ENCODE assay signal across 8 cellular contexts in the genomic region with DNA sequence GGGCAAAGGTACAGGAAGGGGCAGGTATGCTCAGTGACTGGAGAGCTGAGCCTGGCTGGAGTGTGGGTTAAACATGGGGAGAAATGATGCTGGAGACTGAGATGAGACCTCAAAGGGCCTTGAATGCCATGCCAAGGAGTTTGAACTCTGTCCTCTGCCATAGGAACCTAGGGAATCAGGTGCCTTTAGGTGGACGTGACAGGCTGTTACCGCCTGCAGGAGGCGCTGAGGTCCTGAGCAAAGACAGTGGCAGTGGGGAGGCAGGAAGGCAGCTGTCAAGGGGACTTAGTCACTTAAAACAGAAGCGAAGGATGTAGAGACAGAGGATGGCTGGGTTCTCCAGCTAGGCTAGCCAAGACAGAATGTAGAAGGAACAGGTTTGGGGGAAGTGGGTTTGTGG. TPM values are rescaled to one million over a fixed set of nuclear protein-coding genes. Genes with fewer than 3 reads are reported as not detected.
A peak's percentile ranks its signal among the peaks of the same experiment; 100 is the strongest.
DNase-seq lines count a peak whose midpoint lies in the region; ATAC-seq and TF ChIP-seq lines count a peak whose summit lies in the region.

No MANE protein-coding gene starts in this region.

- peaks cover 4% of the 10 kb centered on the region; the same call in 1 of the 2 replicates for H4K20me1 ChIP-seq in DOHH2 (ENCODE audit: control insufficient read depth, insufficient read depth, low read depth, low read length)
- H4K20me1 ChIP-seq in Karpas-422 (ENCODE audit: insufficient read depth, low read depth, low read length), result 0 out of 2 replicates have a peak, but pooled peaks cover 12% of the 10 kb centered on the region

- H2BK120ac ChIP-seq in mesenchymal stem cell (ENCODE audit: low read depth, low read length), result no peak overlapping the region

- H3K4me1 ChIP-seq in DOHH2 (ENCODE audit: control insufficient read depth, low read length) (no peaks in the 10 kb centered on the region), Karpas-422 (ENCODE audit: low read length) (no peaks in the 10 kb centered on the region), mesenchymal stem cell (ENCODE audit: control insufficient read depth, insufficient read depth, low read depth, low read length) (no peaks in the 10 kb centered on the region)

- H3K4me3 ChIP-seq in DOHH2 (ENCODE audit: low read length) (no peak overlapping the region), Karpas-422 (ENCODE audit: low read length) (no peak overlapping the region), mesenchymal stem cell (ENCODE audit: insufficient read depth in 1 of 2, low read depth in 1 of 2, low read length in 2 of 2) (no peak overlapping the region)

- H3K9me2 ChIP-seq in DOHH2 (replicated peaks; ENCODE audit: control insufficient read depth, low read length), result no peaks in the 10 kb centered on the region
- H3K9me2 ChIP-seq in Karpas-422 (replicated peaks; ENCODE audit: insufficient read depth, low read length), result no peaks in the 10 kb centered on the region

- no peak overlapping the region for H3K14ac ChIP-seq in mesenchymal stem cell (ENCODE audit: low read length in 2 of 2)

- H2BK12ac ChIP-seq in mesenchymal stem cell (ENCODE audit: low read length in 2 of 2), result no peak overlapping the region

- 77% methylated on average over 4 of the region's 4 CpGs for WGBS in mesenchymal stem cell

- no peak overlapping the region for H3K18ac ChIP-seq in mesenchymal stem cell (ENCODE audit: low read depth in 1 of 2, low read length in 2 of 2)

- no peaks in the 10 kb centered on the region for H3K9me3 Mint-ChIP-seq in activated T-helper 2 cell treated with anti-CD3 and anti-CD28 coated beads, Interferon-gamma antibody, Interleukin-2, Interleukin-4, amounts not matched to agents 10 μg/mL and 5 μg/mL and 100 μg/mL, durations not matched to agents 14 hours and 24 hours and 36 hours

- H3K27ac Mint-ChIP-seq in activated T-helper 2 cell treated with anti-CD3 and anti-CD28 coated beads, Interferon-gamma antibody, Interleukin-2, Interleukin-4, amounts not matched to agents 10 μg/mL and 5 μg/mL and 100 μg/mL, durations not matched to agents 14 hours and 24 hours and 36 hours, result peak overlapping the region; percentile 51

- H2AFZ ChIP-seq in Karpas-422 (ENCODE audit: low read length) (no peak overlapping the region), mesenchymal stem cell (ENCODE audit: low read depth, low read length) (no peak overlapping the region)

- H4K8ac ChIP-seq in mesenchymal stem cell (ENCODE audit: low read length), result no peak overlapping the region

- no peak overlapping the region for H3K23ac ChIP-seq in mesenchymal stem cell (ENCODE audit: low read length in 2 of 2)

- H2BK15ac ChIP-seq in mesenchymal stem cell (ENCODE audit: low read depth, poor library complexity, severe bottlenecking), result no peak overlapping the region

- TF ChIP-seq CTCF in DOHH2 (IDR thresholded peaks at IDR 0.05; ENCODE audit: low read depth, low read length, poor library complexity, severe bottlenecking), result peak; percentile 73

- no peaks in the 10 kb centered on the region; the same call in 1 of the 2 replicates for H3F3A ChIP-seq in DOHH2 (ENCODE audit: control insufficient read depth, insufficient read depth)

- H3K36me3 ChIP-seq in DOHH2 (ENCODE audit: control insufficient read depth, low read length) (peaks cover 81% of the 10 kb centered on the region), Karpas-422 (ENCODE audit: insufficient read depth, low read length) (peaks cover 30% of the 10 kb centered on the region), mesenchymal stem cell (ENCODE audit: control insufficient read depth in 1 of 2, insufficient read depth in 2 of 2, low read depth in 1 of 2, low read length in 2 of 2) (peaks cover 67 to 92% of the 10 kb centered on the region in 2 experiments)

- H3K79me2 ChIP-seq in DOHH2 (ENCODE audit: control insufficient read depth, low read length) (no peaks in the 10 kb centered on the region), Karpas-422 (ENCODE audit: low read length) (no peaks in the 10 kb centered on the region)

- H3K36me3 Mint-ChIP-seq in activated T-helper 2 cell treated with anti-CD3 and anti-CD28 coated beads, Interferon-gamma antibody, Interleukin-2, Interleukin-4, amounts not matched to agents 10 μg/mL and 5 μg/mL and 100 μg/mL, durations not matched to agents 14 hours and 24 hours and 36 hours (ENCODE audit: low read depth), result peaks cover 75% of the 10 kb centered on the region

- H3K9me3 ChIP-seq in DOHH2 (ENCODE audit: control insufficient read depth, insufficient read depth, low read length), result no peaks in the 10 kb centered on the region
- no peaks in the 10 kb centered on the region for H3K9me3 ChIP-seq in Karpas-422 (ENCODE audit: low read length)
- no peaks in the 10 kb centered on the region for H3K9me3 ChIP-seq in mesenchymal stem cell (ENCODE audit: control insufficient read depth, low read length)

- H2BK5ac ChIP-seq in mesenchymal stem cell (ENCODE audit: low read depth, low read length, poor library complexity, severe bottlenecking), result no peak overlapping the region

- no peak overlapping the region for H3K9ac ChIP-seq in Karpas-422 (ENCODE audit: low read length)
- H3K9ac ChIP-seq in mesenchymal stem cell (ENCODE audit: low read length), result no peak overlapping the region

- no peaks in the 10 kb centered on the region for H3K27me3 Mint-ChIP-seq in activated T-helper 2 cell treated with anti-CD3 and anti-CD28 coated beads, Interferon-gamma antibody, Interleukin-2, Interleukin-4, amounts not matched to agents 10 μg/mL and 5 μg/mL and 100 μg/mL, durations not matched to agents 14 hours and 24 hours and 36 hours (ENCODE audit: low read depth)

- H3K4me3 Mint-ChIP-seq in activated T-helper 2 cell treated with anti-CD3 and anti-CD28 coated beads, Interferon-gamma antibody, Interleukin-2, Interleukin-4, amounts not matched to agents 10 μg/mL and 5 μg/mL and 100 μg/mL, durations not matched to agents 14 hours and 24 hours and 36 hours (ENCODE audit: low read depth), result no peak overlapping the region

- H3K4me2 ChIP-seq in DOHH2 (ENCODE audit: low read length) (no peak overlapping the region), Karpas-422 (ENCODE audit: low read depth, low read length, poor library complexity, severe bottlenecking) (no peak overlapping the region), mesenchymal stem cell (ENCODE audit: low read length, poor library complexity, severe bottlenecking) (no peak overlapping the region)

- intact Hi-C loops in activated T-helper 2 cell treated with anti-CD3 and anti-CD28 coated beads, Interferon-gamma antibody, Interleukin-2, Interleukin-4, amounts not matched to agents 10 μg/mL and 5 μg/mL and 100 μg/mL, durations not matched to agents 14 hours and 24 hours and 36 hours (cut with micrococcal nuclease), result no loop called here

- ATAC-seq in HG03520 (IDR thresholded peaks at IDR 0.05; ENCODE audit: unreplicated experiment), result no peak
- no peak for ATAC-seq in HG03097 (IDR thresholded peaks at IDR 0.05; ENCODE audit: low FRiP score, unreplicated experiment)
- no peak for ATAC-seq in GM19452 (IDR thresholded peaks at IDR 0.05; ENCODE audit: unreplicated experiment)

- no peak overlapping the region for H4K91ac ChIP-seq in mesenchymal stem cell (ENCODE audit: low read length)

- no peak overlapping the region for H3K4ac ChIP-seq in mesenchymal stem cell (ENCODE audit: low read depth in 1 of 2, low read length in 2 of 2)

- peaks cover 9% of the 10 kb centered on the region for H3K4me1 Mint-ChIP-seq in activated T-helper 2 cell treated with anti-CD3 and anti-CD28 coated beads, Interferon-gamma antibody, Interleukin-2, Interleukin-4, amounts not matched to agents 10 μg/mL and 5 μg/mL and 100 μg/mL, durations not matched to agents 14 hours and 24 hours and 36 hours (ENCODE audit: low read depth)

- H3K27ac ChIP-seq in DOHH2 (ENCODE audit: low read depth, low read length), result no peak overlapping the region
- H3K27ac ChIP-seq in Karpas-422 (ENCODE audit: low read length), result no peak overlapping the region
- H3K27ac ChIP-seq in mesenchymal stem cell (ENCODE audit: low read length, poor library complexity, severe bottlenecking), result no peak overlapping the region

- H3K79me1 ChIP-seq in mesenchymal stem cell (replicated peaks; ENCODE audit: low read length, poor library complexity, severe bottlenecking), result peaks cover 27% of the 10 kb centered on the region

- no peaks in the 10 kb centered on the region for H3K27me3 ChIP-seq in DOHH2 (ENCODE audit: control insufficient read depth, low read length)
- no peaks in the 10 kb centered on the region for H3K27me3 ChIP-seq in Karpas-422 (ENCODE audit: low read length)
- H3K27me3 ChIP-seq in mesenchymal stem cell (ENCODE audit: control insufficient read depth in 1 of 2, insufficient read depth in 1 of 2, low read length in 2 of 2), result no peaks in the 10 kb centered on the region

- no peak overlapping the region for H2AK5ac ChIP-seq in mesenchymal stem cell (ENCODE audit: low read length, severe bottlenecking)

- DNase-seq in Karpas-422 (peak; percentile 80), mesenchymal stem cell (peak; percentile 39), germinal center (ENCODE audit: low spot score) (no peak)
- DNase-seq in activated T-helper 2 cell treated with anti-CD3 and anti-CD28 coated beads, Interferon-gamma antibody, Interleukin-2, Interleukin-4, amounts not matched to agents 10 μg/mL and 5 μg/mL and 100 μg/mL, durations not matched to agents 14 hours and 24 hours and 36 hours (ENCODE audit: low spot score), result no peak

RNA-seq across cellular contexts. Expression of gene PSMB3, which starts 9.1 kb away (rescaled TPM):
- total RNA-seq in Karpas-422 (2014; rRNA removed; shearing (Covaris generic); ENCODE audit: low replicate concordance), result 243 and 277 TPM in 2 replicates
- 337 and 342 TPM in 2 replicates for total RNA-seq in activated T-helper 2 cell treated with anti-CD3 and anti-CD28 coated beads, Interferon-gamma antibody, Interleukin-2, Interleukin-4, amounts not matched to agents 10 μg/mL and 5 μg/mL and 100 μg/mL, durations not matched to agents 14 hours and 24 hours and 36 hours
- 203 TPM for polyA plus RNA-seq in mesenchymal stem cell (2013, experiment 1 of 2)
- 206 TPM for polyA plus RNA-seq in mesenchymal stem cell (2013, experiment 2 of 2)

RNA-seq across cellular contexts. Expression of gene PCGF2, which starts 13.5 kb away (rescaled TPM):
- 0.15 and 0.58 TPM in 2 replicates for total RNA-seq in Karpas-422 (2014; rRNA removed; shearing (Covaris generic); ENCODE audit: low replicate concordance)
- 5.8 and 7.4 TPM in 2 replicates for total RNA-seq in activated T-helper 2 cell treated with anti-CD3 and anti-CD28 coated beads, Interferon-gamma antibody, Interleukin-2, Interleukin-4, amounts not matched to agents 10 μg/mL and 5 μg/mL and 100 μg/mL, durations not matched to agents 14 hours and 24 hours and 36 hours
- polyA plus RNA-seq in mesenchymal stem cell (2013, experiment 1 of 2), result 50.8 TPM
- polyA plus RNA-seq in mesenchymal stem cell (2013, experiment 2 of 2), result 51.3 TPM

RNA-seq across cellular contexts. Expression of gene CISD3, which starts 31.5 kb away (rescaled TPM):
- total RNA-seq in Karpas-422 (2014; rRNA removed; shearing (Covaris generic); ENCODE audit: low replicate concordance), result 6.8 and 15.2 TPM in 2 replicates
- total RNA-seq in activated T-helper 2 cell treated with anti-CD3 and anti-CD28 coated beads, Interferon-gamma antibody, Interleukin-2, Interleukin-4, amounts not matched to agents 10 μg/mL and 5 μg/mL and 100 μg/mL, durations not matched to agents 14 hours and 24 hours and 36 hours, result 32.2 and 37.0 TPM in 2 replicates
- polyA plus RNA-seq in mesenchymal stem cell (2013, experiment 1 of 2), result 18.8 TPM
- polyA plus RNA-seq in mesenchymal stem cell (2013, experiment 2 of 2), result 19.6 TPM

RNA-seq across cellular contexts. Expression of gene PIP4K2B, which starts 37.7 kb away (rescaled TPM):
- 32.0 and 42.7 TPM in 2 replicates for total RNA-seq in Karpas-422 (2014; rRNA removed; shearing (Covaris generic); ENCODE audit: low replicate concordance)
- 35.3 and 45.3 TPM in 2 replicates for total RNA-seq in activated T-helper 2 cell treated with anti-CD3 and anti-CD28 coated beads, Interferon-gamma antibody, Interleukin-2, Interleukin-4, amounts not matched to agents 10 μg/mL and 5 μg/mL and 100 μg/mL, durations not matched to agents 14 hours and 24 hours and 36 hours
- polyA plus RNA-seq in mesenchymal stem cell (2013, experiment 1 of 2), result 32.6 TPM
- 29.2 TPM for polyA plus RNA-seq in mesenchymal stem cell (2013, experiment 2 of 2)

RNA-seq across cellular contexts. Expression of gene MLLT6, which starts 56.5 kb away (rescaled TPM):
- total RNA-seq in Karpas-422 (2014; rRNA removed; shearing (Covaris generic); ENCODE audit: low replicate concordance), result 72.4 and 119 TPM in 2 replicates
- 211 and 213 TPM in 2 replicates for total RNA-seq in activated T-helper 2 cell treated with anti-CD3 and anti-CD28 coated beads, Interferon-gamma antibody, Interleukin-2, Interleukin-4, amounts not matched to agents 10 μg/mL and 5 μg/mL and 100 μg/mL, durations not matched to agents 14 hours and 24 hours and 36 hours
- 12.6 TPM for polyA plus RNA-seq in mesenchymal stem cell (2013, experiment 1 of 2)
- 11.8 TPM for polyA plus RNA-seq in mesenchymal stem cell (2013, experiment 2 of 2)

Comparison
In these comparisons a context has a peak if more than half of its experiments do, and no peak if none do; other contexts are left out.
1. DNase-seq: peak in Karpas-422 (single experiment) and mesenchymal stem cell (single experiment); none in activated T-helper 2 cell treated with anti-CD3 and anti-CD28 coated beads, Interferon-gamma antibody, Interleukin-2, Interleukin-4, amounts not matched to agents 10 μg/mL and 5 μg/mL and 100 μg/mL, durations not matched to agents 14 hours and 24 hours and 36 hours (single experiment) and germinal center (single experiment).